ENCODE assay signal across 1 cellular context in genomic region chr14:102545461-102546265, GRCh38.
A peak's percentile ranks its signal among the peaks of the same experiment; 100 is the strongest.
TF ChIP-seq lines count a peak whose summit lies in the region.

No MANE protein-coding gene starts in this region.

TF ChIP-seq in HepG2, 621 proteins besides CTCF, POLR2A, EP300 and RAD21 (continued from another document and continues in another):
- TF ChIP-seq JUNB (CRISPR knock-in tag; IDR thresholded peaks at IDR 0.05; ENCODE audit: borderline replicate concordance) (no peak; the same call in 1 of the 2 replicates), HOXA5 (CRISPR knock-in tag; IDR thresholded peaks at IDR 0.05) (no peak), PCBP1 (IDR thresholded peaks at IDR 0.05; ENCODE audit: borderline replicate concordance, low read depth, low read length) (no peak), ZNF691 (CRISPR knock-in tag; IDR thresholded peaks at IDR 0.05; ENCODE audit: borderline replicate concordance, low read depth) (no peak), MAX (IDR thresholded peaks at IDR 0.05) (peak; percentile 63), TFDP1 (CRISPR knock-in tag; IDR thresholded peaks at IDR 0.05; ENCODE audit: borderline replicate concordance) (no peak), ZNF556 (CRISPR knock-in tag; IDR thresholded peaks at IDR 0.05; ENCODE audit: borderline replicate concordance) (no peak), ZNF782 (CRISPR knock-in tag; IDR thresholded peaks at IDR 0.05; ENCODE audit: borderline replicate concordance) (no peak), NBN (conservative IDR thresholded peaks at IDR 0.05) (no peak), ZNF761 (CRISPR knock-in tag; conservative IDR thresholded peaks at IDR 0.05) (no peak), MIXL1 (CRISPR knock-in tag; IDR thresholded peaks at IDR 0.05) (peak; percentile 55; the same call in 1 of the 2 replicates), ARHGAP35 (CRISPR knock-in tag; IDR thresholded peaks at IDR 0.05; ENCODE audit: borderline replicate concordance) (no peak), NFIC (IDR thresholded peaks at IDR 0.05; ENCODE audit: low read length) (no peak), E2F2 (CRISPR knock-in tag; IDR thresholded peaks at IDR 0.05; ENCODE audit: borderline replicate concordance) (no peak), KDM1A (CRISPR knock-in tag; IDR thresholded peaks at IDR 0.05) (no peak), SMAD9 (CRISPR knock-in tag; IDR thresholded peaks at IDR 0.05) (no peak), AKNA (CRISPR knock-in tag; IDR thresholded peaks at IDR 0.05; ENCODE audit: borderline replicate concordance) (no peak), FOXK2 (IDR thresholded peaks at IDR 0.05) (no peak), PHF20 (CRISPR knock-in tag; IDR thresholded peaks at IDR 0.05) (0 out of 2 replicates have a peak, but pooled peaks have one; percentile 43), SRSF1 (optimal IDR thresholded peaks at IDR 0.05; ENCODE audit: low read depth, low read length) (no peak), MXI1 (IDR thresholded peaks at IDR 0.05; ENCODE audit: borderline replicate concordance, low read depth, low read length) (no peak), ARID2 (CRISPR knock-in tag; IDR thresholded peaks at IDR 0.05; ENCODE audit: borderline replicate concordance) (no peak), GZF1 (CRISPR knock-in tag; IDR thresholded peaks at IDR 0.05) (no peak), TAF1 (CRISPR knock-in tag; IDR thresholded peaks at IDR 0.05) (peak; percentile 65; the same call in 1 of the 2 replicates), ZNF296 (CRISPR knock-in tag; conservative IDR thresholded peaks at IDR 0.05) (no peak; the same call in 1 of the 2 replicates), TFE3 (CRISPR knock-in tag; IDR thresholded peaks at IDR 0.05) (peak; percentile 41; the same call in 1 of the 2 replicates), ZKSCAN8 (CRISPR knock-in tag; IDR thresholded peaks at IDR 0.05; ENCODE audit: borderline replicate concordance) (no peak), ZNF674 (CRISPR knock-in tag; IDR thresholded peaks at IDR 0.05; ENCODE audit: low read depth) (no peak), ZNF281 (CRISPR knock-in tag; IDR thresholded peaks at IDR 0.05; ENCODE audit: borderline replicate concordance) (peak; percentile 81; the same call in 1 of the 2 replicates), ZNF143 (CRISPR knock-in tag; IDR thresholded peaks at IDR 0.05) (no peak; the same call in 1 of the 2 replicates), GMEB1 (CRISPR knock-in tag; IDR thresholded peaks at IDR 0.05; ENCODE audit: borderline replicate concordance) (no peak), AGO2 (optimal IDR thresholded peaks at IDR 0.05; ENCODE audit: low read depth, low read length) (peak; percentile 53), ZBTB14 (CRISPR knock-in tag; IDR thresholded peaks at IDR 0.05) (no peak), ZNF329 (CRISPR knock-in tag; IDR thresholded peaks at IDR 0.05; ENCODE audit: low read depth) (no peak), ISL2 (CRISPR knock-in tag; IDR thresholded peaks at IDR 0.05) (0 out of 2 replicates have a peak, but pooled peaks have one; percentile 20), ZNF362 (CRISPR knock-in tag; IDR thresholded peaks at IDR 0.05; ENCODE audit: borderline replicate concordance) (no peak), ZMYM3 (CRISPR knock-in tag; IDR thresholded peaks at IDR 0.05) (no peak; the same call in 1 of the 2 replicates), MTA3 (CRISPR knock-in tag; IDR thresholded peaks at IDR 0.05) (no peak), TCF7 (IDR thresholded peaks at IDR 0.05; ENCODE audit: low read depth) (no peak), ZNF616 (CRISPR knock-in tag; IDR thresholded peaks at IDR 0.05; ENCODE audit: low read depth) (no peak), ZFP41 (CRISPR knock-in tag; IDR thresholded peaks at IDR 0.05; ENCODE audit: borderline replicate concordance) (no peak), KLF6 (CRISPR knock-in tag; IDR thresholded peaks at IDR 0.05) (0 out of 2 replicates have a peak, but pooled peaks have one; percentile 23), ZC3H4 (CRISPR knock-in tag; IDR thresholded peaks at IDR 0.05; ENCODE audit: borderline replicate concordance) (peak; percentile 25; the same call in 1 of the 2 replicates), PRPF4 (IDR thresholded peaks at IDR 0.05; ENCODE audit: low read depth, low read length, poor library complexity, severe bottlenecking) (peak; percentile 95), THAP7 (CRISPR knock-in tag; IDR thresholded peaks at IDR 0.05) (0 out of 2 replicates have a peak, but pooled peaks have one; percentile 26), ZNF350 (CRISPR knock-in tag; IDR thresholded peaks at IDR 0.05; ENCODE audit: borderline replicate concordance, low read depth) (peak; percentile 32; the same call in 1 of the 2 replicates)
